9 cellular contexts compared by ENCODE assay signal in genomic region chr11:128318856-128319474, GRCh38.
A peak's percentile ranks its signal among the peaks of the same experiment; 100 is the strongest.
DNase-seq lines count a peak whose midpoint lies in the region; ATAC-seq, FAIRE-seq and TF ChIP-seq lines count a peak whose summit lies in the region.
"Had no signal": no experiment of that assay in that cellular context is flagged by ENCODE, and none has a peak within 500 bp of the region (broad histone marks: within the 10 kb centered on the region; RNA-seq: fewer than 3 reads in every experiment).

No MANE protein-coding gene starts in this region.

- DNase-seq in GM18507 (ENCODE audit: extremely low spot score, insufficient read length, low read depth): peak; percentile 44
- peak; percentile 83 for DNase-seq in activated CD4-positive, alpha-beta T cell treated with anti-CD3 and anti-CD28 coated beads for 48 hours
- peak; percentile 35 to 46 for DNase-seq in memory B cell (ENCODE audit: low spot score in 2 of 2)
- no peak for DNase-seq in testis
- no peak for DNase-seq in NCI-H2029 treated with DMSO at 0.1 percent for 48 hours (lab: John Stamatoyannopoulos, UW)
- no peak for DNase-seq in anterior cingulate cortex (lab: John Stamatoyannopoulos, UW)
- DNase-seq in SW480 (ENCODE audit: low spot score): no peak

- H3K4me3 Mint-ChIP-seq in memory B cell: no peak overlapping the region

- no peaks in the 10 kb centered on the region for H3K27me3 ChIP-seq in testis

- ATAC-seq in HG02870 (IDR thresholded peaks at IDR 0.05; ENCODE audit: unreplicated experiment) (peak; percentile 87), memory B cell (ENCODE audit: low read depth) (peak; percentile 90)

- FAIRE-seq in GM18507 (lab: Jason Lieb, UNC): peak; percentile 84
- FAIRE-seq: H1 had no signal

- peaks cover 23% of the 10 kb centered on the region for H3K4me1 Mint-ChIP-seq in memory B cell

- no peak overlapping the region for H3K4me3 ChIP-seq in testis

- WGBS in testis, 2 donors: 81 to 86% methylated on average over 8 of the region's 8 CpGs

- intact Hi-C loops in testis (cut with DNase I; ENCODE audit: low total_unique reads): no loop called here

- H3K27ac ChIP-seq in testis: no peak overlapping the region

- no peaks in the 10 kb centered on the region for H3K4me1 ChIP-seq in testis

- H3K27ac Mint-ChIP-seq in memory B cell: peak overlapping the region; percentile 76

- H3K9me3 ChIP-seq in testis: no peaks in the 10 kb centered on the region

- TF ChIP-seq CTCF in testis (IDR thresholded peaks at IDR 0.05): no peak

- no peaks in the 10 kb centered on the region for H3K27me3 Mint-ChIP-seq in memory B cell

- H3K36me3 ChIP-seq in testis (ENCODE audit: low read depth, missing control alignments): no peaks in the 10 kb centered on the region

- peaks cover 11% of the 10 kb centered on the region for H3K9me3 Mint-ChIP-seq in memory B cell

- H3K36me3 Mint-ChIP-seq in memory B cell: peaks cover 8% of the 10 kb centered on the region

- TF ChIP-seq POLR2A in testis (IDR thresholded peaks at IDR 0.05): no peak

Comparison
In these comparisons a context has a peak if more than half of its experiments do, and no peak if none do; other contexts are left out.
1. DNase-seq: peak in GM18507 (single experiment), activated CD4-positive, alpha-beta T cell treated with anti-CD3 and anti-CD28 coated beads for 48 hours (single experiment) and memory B cell (2 of 2); none in testis (single experiment), NCI-H2029 treated with DMSO at 0.1 percent for 48 hours (single experiment), anterior cingulate cortex (0 of 58) and SW480 (single experiment).